ENCODE assay signal across 8 cellular contexts in the genomic region with DNA sequence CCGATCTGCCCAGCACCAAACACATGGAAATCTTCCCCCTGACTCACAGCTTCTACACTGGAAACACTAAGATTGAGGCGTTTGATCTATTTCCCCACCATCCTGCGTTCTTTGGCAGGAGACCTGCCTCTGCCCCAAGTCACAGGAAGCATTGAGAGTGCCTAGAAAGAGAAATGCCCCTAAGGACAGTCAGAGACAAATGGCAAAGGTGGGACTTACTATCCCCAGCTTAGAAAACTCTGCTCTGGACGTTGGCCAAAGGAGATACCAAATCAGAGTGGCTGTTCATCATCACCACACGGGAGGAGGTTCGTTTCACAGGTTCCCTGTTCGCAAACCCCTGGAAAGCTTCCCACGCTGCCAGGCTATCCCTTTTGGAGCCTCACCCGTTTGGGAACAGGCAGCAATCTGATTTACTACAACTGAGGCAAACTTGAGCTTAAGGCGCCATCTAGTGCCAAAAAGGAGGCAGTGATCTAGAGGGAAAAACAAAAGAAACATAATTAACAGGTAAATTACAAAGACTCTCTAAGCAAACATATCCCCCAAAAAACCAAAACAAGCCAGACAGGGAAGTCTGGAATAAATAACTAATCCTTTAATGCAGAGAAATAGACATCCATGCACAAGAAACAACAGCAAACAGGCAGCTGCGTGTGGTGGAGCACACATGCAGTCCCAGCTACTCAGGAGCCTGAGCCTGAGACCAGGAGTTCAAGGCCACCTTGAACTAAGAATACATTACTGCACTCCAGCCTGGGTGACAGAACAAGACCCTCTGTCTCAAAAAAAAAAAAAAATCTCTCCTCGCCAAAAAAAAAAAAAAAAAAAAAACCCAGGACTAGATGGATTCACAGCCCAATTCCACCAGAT. TPM values are rescaled to one million over a fixed set of nuclear protein-coding genes. Genes with fewer than 3 reads are reported as not detected.
DNase-seq lines count a peak whose midpoint lies in the region; ATAC-seq, FAIRE-seq and TF ChIP-seq lines count a peak whose summit lies in the region.

No MANE protein-coding gene starts in this region.

- DNase-seq in D341Med (ENCODE audit: low spot score), result peak; percentile 60
- DNase-seq in HCEC 1CT, result peak; percentile 31
- peak in 1 of 2 experiments; percentile 21 for DNase-seq in PC-9
- peak; percentile 32 for DNase-seq in fibroblast of the conjunctiva (ENCODE audit: low read depth)
- DNase-seq in SKM-1 treated with dmso at 0.1 percent for 144 hours (lab: John Stamatoyannopoulos, UW; ENCODE audit: unreplicated experiment), result no peak
- no peak for DNase-seq in pancreas

- H3K4me2 ChIP-seq in PC-9, result no peak overlapping the region

- ATAC-seq in HG02870 (IDR thresholded peaks at IDR 0.05; ENCODE audit: unreplicated experiment), result no peak
- no peak for ATAC-seq in GM21367 (IDR thresholded peaks at IDR 0.05; ENCODE audit: unreplicated experiment)
- ATAC-seq in pancreas, result no peak

- no TSS peak for BruUV-seq in PC-9 (replicated peaks; lab: Mats Ljungman, UMichigan)

- no peaks in the 10 kb centered on the region for H3K4me1 ChIP-seq in PC-9 (replicated peaks; ENCODE audit: insufficient read depth)
- no peaks in the 10 kb centered on the region for H3K4me1 ChIP-seq in pancreas

- intact Hi-C loops in PC-9 (cut with micrococcal nuclease; ENCODE audit: unreplicated experiment) (loop anchor here (2.0 to 5.0 kb wide), 2 partner anchors 222 to 1670 kb away; partner anchors contain the start of gene PTPRT), pancreas (cut with DNase I) (no loop called here)

- FAIRE-seq in pancreas (lab: Jason Lieb, UNC), result no peak

- H3K4me3 ChIP-seq in PC-9, result no peak overlapping the region
- H3K4me3 ChIP-seq in pancreas, result no peak overlapping the region

- H2AFZ ChIP-seq in PC-9, result no peak overlapping the region

- TF ChIP-seq CTCF in PC-9 (conservative IDR thresholded peaks at IDR 0.05) (peak; percentile 90), pancreas (IDR thresholded peaks at IDR 0.05) (no peak)

- CTCF ChIA-PET in PC-9 (lab: Charles Lee), result interaction anchor here (0.7 to 1.5 kb wide), 4 partner anchors 975 to 1675 kb away, joined by 3 to 5 read pairs (median 4); no protein-coding TSS in a partner anchor

- H3K27me3 ChIP-seq in PC-9 (ENCODE audit: insufficient read depth, low read depth) (peaks cover 41% of the 10 kb centered on the region), pancreas (peaks cover 0 to 6% (median 2%) of the 10 kb centered on the region in 4 donors)

- no peak overlapping the region for H3K27ac ChIP-seq in PC-9
- H3K27ac ChIP-seq in pancreas, result no peak overlapping the region

- H3K36me3 ChIP-seq in PC-9 (ENCODE audit: low read depth) (no peaks in the 10 kb centered on the region), pancreas (no peaks in the 10 kb centered on the region)

- H3K9me3 ChIP-seq in PC-9 (ENCODE audit: insufficient read depth, low read depth) (no peaks in the 10 kb centered on the region), pancreas (no peaks in the 10 kb centered on the region)

- no peaks in the 10 kb centered on the region for H4K20me1 ChIP-seq in PC-9 (ENCODE audit: insufficient read depth)

- no peaks in the 10 kb centered on the region for H3K79me2 ChIP-seq in PC-9 (ENCODE audit: low read depth)

- 19 to 28% methylated on average over 12 of the region's 12 CpGs for WGBS in pancreas, 2 donors

- no peaks in the 10 kb centered on the region for H3F3A ChIP-seq in PC-9 (ENCODE audit: insufficient read depth, low read depth)

- H3K9me2 ChIP-seq in PC-9 (ENCODE audit: insufficient read depth), result no peaks in the 10 kb centered on the region

- POLR2A ChIA-PET in PC-9 (lab: Charles Lee; ENCODE audit: unreplicated experiment), result no interaction called here

RNA-seq across cellular contexts. Expression of gene SRSF6, which starts 48.4 kb away (rescaled TPM):
- 100 and 136 TPM in 2 replicates for total RNA-seq in PC-9 (2021)
- total RNA-seq in pancreas, result 100 to 1,000 TPM in 1 of 6 donors, 10 to 100 TPM in 5; 53.9 to 113 (median 73.7) TPM
- polyA plus RNA-seq in pancreas, result 100 to 1,000 TPM; 110 to 111 TPM

Comparison
In these comparisons a context has a peak if more than half of its experiments do, and no peak if none do; other contexts are left out.
1. DNase-seq: peak in D341Med (single experiment), HCEC 1CT (single experiment) and fibroblast of the conjunctiva (single experiment); none in SKM-1 treated with dmso at 0.1 percent for 144 hours (single experiment) and pancreas (0 of 6).